In the genomic region with DNA sequence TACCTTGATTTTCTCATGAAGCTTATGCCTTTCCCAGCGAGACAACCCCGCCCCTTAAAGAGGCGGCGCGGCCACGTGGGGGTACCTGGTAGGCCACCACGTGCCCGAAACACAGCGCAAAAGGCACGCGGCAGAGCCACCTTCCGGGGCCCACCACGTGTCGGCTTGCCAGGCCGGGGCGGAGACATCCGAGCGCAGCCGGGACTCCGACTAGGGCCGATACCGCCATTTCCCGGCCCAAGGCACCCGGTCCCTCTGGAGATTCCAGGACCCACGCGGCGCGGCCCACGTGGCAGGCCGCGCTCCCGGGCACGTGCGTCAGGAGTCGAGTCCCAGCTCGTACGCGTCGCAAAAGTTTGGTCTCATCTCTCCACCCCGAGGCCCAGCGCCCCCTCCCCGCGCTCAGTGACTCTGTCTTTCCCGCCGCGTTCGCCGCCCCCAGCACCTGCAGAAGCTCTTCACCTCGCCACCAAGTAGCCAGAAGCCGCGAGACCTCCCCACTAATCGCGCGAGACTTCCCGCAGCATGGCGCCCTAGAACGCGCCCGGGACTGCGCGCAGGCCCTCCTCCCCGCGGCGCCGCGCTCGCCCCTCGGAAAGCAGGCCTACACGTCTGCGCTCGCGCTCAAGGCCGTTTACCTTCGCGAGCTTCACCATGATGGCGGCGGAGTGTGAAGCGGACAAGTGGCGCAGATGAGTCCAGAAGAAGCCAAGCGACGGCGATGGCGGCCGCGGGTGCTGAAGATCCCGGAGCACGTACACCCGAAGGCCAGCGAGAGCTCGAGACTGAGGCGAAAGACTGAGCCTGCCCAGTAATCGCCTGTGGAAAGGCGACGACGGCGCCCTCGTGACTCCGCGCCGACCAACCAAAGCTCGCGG, we compare ENCODE assay signal across 1 cellular context.
TF ChIP-seq lines count a peak whose summit lies in the region.

TSS of gene NCL (minus strand) at position 787 of the 878 bp plus-strand sequence. CDS start at position 656, 131 bp downstream.

TF ChIP-seq in WTC11, 78 proteins besides CTCF, POLR2A, EP300 and RAD21 (continued from another document and continues in another):
- TF ChIP-seq ZNF512 (CRISPR knock-in tag; IDR thresholded peaks at IDR 0.05; ENCODE audit: borderline replicate concordance) (no peak), FOXK1 (CRISPR knock-in tag; IDR thresholded peaks at IDR 0.05) (peak; percentile 84), ZNF263 (CRISPR knock-in tag; IDR thresholded peaks at IDR 0.05; ENCODE audit: low read depth) (no peak), ELF4 (CRISPR knock-in tag; IDR thresholded peaks at IDR 0.05; ENCODE audit: low read depth) (no peak), ESRRA (CRISPR knock-in tag; IDR thresholded peaks at IDR 0.05; ENCODE audit: borderline replicate concordance) (peak; percentile 51), ATF1 (CRISPR knock-in tag; IDR thresholded peaks at IDR 0.05) (0 out of 2 replicates have a peak, but pooled peaks have one; percentile 19), ZMAT4 (CRISPR knock-in tag; IDR thresholded peaks at IDR 0.05) (no peak), RELA (CRISPR knock-in tag; IDR thresholded peaks at IDR 0.05; ENCODE audit: borderline replicate concordance) (peak; percentile 55; the same call in 1 of the 2 replicates), TEAD4 (CRISPR knock-in tag; IDR thresholded peaks at IDR 0.05) (0 out of 2 replicates have a peak, but pooled peaks have one; percentile 50), NR1H2 (CRISPR knock-in tag; IDR thresholded peaks at IDR 0.05) (no peak), MYBL2 (CRISPR knock-in tag; IDR thresholded peaks at IDR 0.05) (0 out of 2 replicates have a peak, but pooled peaks have one; percentile 56), SP1 (CRISPR knock-in tag; conservative IDR thresholded peaks at IDR 0.05) (no peak; the same call in none of the 2 replicates), GABPB1 (CRISPR knock-in tag; IDR thresholded peaks at IDR 0.05) (peak; percentile 40), E2F1 (CRISPR knock-in tag; IDR thresholded peaks at IDR 0.05) (0 out of 2 replicates have a peak, but pooled peaks have one; percentile 25), AFF4 (CRISPR knock-in tag; IDR thresholded peaks at IDR 0.05; ENCODE audit: borderline replicate concordance) (no peak), ZNF121 (CRISPR knock-in tag; IDR thresholded peaks at IDR 0.05) (0 out of 2 replicates have a peak, but pooled peaks have one; percentile 5)
- TF ChIP-seq, protein P1, sequence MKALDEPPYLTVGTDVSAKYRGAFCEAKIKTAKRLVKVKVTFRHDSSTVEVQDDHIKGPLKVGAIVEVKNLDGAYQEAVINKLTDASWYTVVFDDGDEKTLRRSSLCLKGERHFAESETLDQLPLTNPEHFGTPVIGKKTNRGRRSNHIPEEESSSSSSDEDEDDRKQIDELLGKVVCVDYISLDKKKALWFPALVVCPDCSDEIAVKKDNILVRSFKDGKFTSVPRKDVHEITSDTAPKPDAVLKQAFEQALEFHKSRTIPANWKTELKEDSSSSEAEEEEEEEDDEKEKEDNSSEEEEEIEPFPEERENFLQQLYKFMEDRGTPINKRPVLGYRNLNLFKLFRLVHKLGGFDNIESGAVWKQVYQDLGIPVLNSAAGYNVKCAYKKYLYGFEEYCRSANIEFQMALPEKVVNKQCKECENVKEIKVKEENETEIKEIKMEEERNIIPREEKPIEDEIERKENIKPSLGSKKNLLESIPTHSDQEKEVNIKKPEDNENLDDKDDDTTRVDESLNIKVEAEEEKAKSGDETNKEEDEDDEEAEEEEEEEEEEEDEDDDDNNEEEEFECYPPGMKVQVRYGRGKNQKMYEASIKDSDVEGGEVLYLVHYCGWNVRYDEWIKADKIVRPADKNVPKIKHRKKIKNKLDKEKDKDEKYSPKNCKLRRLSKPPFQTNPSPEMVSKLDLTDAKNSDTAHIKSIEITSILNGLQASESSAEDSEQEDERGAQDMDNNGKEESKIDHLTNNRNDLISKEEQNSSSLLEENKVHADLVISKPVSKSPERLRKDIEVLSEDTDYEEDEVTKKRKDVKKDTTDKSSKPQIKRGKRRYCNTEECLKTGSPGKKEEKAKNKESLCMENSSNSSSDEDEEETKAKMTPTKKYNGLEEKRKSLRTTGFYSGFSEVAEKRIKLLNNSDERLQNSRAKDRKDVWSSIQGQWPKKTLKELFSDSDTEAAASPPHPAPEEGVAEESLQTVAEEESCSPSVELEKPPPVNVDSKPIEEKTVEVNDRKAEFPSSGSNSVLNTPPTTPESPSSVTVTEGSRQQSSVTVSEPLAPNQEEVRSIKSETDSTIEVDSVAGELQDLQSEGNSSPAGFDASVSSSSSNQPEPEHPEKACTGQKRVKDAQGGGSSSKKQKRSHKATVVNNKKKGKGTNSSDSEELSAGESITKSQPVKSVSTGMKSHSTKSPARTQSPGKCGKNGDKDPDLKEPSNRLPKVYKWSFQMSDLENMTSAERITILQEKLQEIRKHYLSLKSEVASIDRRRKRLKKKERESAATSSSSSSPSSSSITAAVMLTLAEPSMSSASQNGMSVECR (CRISPR knock-in tag; IDR thresholded peaks at IDR 0.05; ENCODE audit: borderline replicate concordance): peak; percentile 81
- TF ChIP-seq, protein P2, sequence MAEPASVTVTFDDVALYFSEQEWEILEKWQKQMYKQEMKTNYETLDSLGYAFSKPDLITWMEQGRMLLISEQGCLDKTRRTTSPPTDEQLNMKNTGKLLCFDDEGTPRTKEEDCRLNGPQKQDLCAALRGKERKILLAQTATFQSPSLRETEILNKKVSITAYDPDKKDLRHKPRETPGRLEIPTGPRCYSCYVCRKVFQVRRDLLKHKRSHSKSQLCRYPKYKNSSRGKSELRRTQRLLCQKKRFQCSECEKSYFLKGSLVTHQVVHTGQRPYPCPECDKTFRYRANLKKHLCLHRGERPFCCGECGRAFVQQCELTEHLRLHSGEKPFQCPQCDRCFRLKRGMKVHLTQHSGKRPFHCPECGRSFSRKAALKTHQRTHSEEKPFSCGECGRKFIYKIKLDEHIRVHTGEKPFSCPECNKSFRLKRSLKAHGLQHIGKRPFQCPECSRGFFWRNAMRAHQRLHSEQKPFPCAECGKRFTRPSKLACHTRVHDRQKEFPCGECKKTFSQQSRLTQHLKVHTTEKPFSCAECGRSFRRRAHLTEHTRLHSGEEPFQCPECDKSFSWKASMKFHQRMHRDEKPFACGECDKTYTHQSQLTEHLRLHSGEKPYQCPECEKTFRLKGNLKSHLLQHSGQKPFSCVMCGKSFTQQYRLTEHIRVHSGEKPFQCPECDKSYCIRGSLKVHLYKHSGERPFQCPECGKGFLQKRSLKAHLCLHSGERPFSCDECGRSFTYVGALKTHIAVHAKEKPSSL (CRISPR knock-in tag; conservative IDR thresholded peaks at IDR 0.05): no peak
- TF ChIP-seq, protein P3, sequence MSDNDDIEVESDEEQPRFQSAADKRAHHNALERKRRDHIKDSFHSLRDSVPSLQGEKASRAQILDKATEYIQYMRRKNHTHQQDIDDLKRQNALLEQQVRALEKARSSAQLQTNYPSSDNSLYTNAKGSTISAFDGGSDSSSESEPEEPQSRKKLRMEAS (CRISPR knock-in tag; IDR thresholded peaks at IDR 0.05): peak; percentile 97
- TF ChIP-seq, protein P4, sequence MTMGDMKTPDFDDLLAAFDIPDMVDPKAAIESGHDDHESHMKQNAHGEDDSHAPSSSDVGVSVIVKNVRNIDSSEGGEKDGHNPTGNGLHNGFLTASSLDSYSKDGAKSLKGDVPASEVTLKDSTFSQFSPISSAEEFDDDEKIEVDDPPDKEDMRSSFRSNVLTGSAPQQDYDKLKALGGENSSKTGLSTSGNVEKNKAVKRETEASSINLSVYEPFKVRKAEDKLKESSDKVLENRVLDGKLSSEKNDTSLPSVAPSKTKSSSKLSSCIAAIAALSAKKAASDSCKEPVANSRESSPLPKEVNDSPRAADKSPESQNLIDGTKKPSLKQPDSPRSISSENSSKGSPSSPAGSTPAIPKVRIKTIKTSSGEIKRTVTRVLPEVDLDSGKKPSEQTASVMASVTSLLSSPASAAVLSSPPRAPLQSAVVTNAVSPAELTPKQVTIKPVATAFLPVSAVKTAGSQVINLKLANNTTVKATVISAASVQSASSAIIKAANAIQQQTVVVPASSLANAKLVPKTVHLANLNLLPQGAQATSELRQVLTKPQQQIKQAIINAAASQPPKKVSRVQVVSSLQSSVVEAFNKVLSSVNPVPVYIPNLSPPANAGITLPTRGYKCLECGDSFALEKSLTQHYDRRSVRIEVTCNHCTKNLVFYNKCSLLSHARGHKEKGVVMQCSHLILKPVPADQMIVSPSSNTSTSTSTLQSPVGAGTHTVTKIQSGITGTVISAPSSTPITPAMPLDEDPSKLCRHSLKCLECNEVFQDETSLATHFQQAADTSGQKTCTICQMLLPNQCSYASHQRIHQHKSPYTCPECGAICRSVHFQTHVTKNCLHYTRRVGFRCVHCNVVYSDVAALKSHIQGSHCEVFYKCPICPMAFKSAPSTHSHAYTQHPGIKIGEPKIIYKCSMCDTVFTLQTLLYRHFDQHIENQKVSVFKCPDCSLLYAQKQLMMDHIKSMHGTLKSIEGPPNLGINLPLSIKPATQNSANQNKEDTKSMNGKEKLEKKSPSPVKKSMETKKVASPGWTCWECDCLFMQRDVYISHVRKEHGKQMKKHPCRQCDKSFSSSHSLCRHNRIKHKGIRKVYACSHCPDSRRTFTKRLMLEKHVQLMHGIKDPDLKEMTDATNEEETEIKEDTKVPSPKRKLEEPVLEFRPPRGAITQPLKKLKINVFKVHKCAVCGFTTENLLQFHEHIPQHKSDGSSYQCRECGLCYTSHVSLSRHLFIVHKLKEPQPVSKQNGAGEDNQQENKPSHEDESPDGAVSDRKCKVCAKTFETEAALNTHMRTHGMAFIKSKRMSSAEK (CRISPR knock-in tag; IDR thresholded peaks at IDR 0.05; ENCODE audit: borderline replicate concordance): peak; percentile 26; the same call in 1 of the 2 replicates
- TF ChIP-seq, protein P5, sequence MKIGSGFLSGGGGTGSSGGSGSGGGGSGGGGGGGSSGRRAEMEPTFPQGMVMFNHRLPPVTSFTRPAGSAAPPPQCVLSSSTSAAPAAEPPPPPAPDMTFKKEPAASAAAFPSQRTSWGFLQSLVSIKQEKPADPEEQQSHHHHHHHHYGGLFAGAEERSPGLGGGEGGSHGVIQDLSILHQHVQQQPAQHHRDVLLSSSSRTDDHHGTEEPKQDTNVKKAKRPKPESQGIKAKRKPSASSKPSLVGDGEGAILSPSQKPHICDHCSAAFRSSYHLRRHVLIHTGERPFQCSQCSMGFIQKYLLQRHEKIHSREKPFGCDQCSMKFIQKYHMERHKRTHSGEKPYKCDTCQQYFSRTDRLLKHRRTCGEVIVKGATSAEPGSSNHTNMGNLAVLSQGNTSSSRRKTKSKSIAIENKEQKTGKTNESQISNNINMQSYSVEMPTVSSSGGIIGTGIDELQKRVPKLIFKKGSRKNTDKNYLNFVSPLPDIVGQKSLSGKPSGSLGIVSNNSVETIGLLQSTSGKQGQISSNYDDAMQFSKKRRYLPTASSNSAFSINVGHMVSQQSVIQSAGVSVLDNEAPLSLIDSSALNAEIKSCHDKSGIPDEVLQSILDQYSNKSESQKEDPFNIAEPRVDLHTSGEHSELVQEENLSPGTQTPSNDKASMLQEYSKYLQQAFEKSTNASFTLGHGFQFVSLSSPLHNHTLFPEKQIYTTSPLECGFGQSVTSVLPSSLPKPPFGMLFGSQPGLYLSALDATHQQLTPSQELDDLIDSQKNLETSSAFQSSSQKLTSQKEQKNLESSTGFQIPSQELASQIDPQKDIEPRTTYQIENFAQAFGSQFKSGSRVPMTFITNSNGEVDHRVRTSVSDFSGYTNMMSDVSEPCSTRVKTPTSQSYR (CRISPR knock-in tag; IDR thresholded peaks at IDR 0.05): 0 out of 2 replicates have a peak, but pooled peaks have one; percentile 42
- TF ChIP-seq, protein P6, sequence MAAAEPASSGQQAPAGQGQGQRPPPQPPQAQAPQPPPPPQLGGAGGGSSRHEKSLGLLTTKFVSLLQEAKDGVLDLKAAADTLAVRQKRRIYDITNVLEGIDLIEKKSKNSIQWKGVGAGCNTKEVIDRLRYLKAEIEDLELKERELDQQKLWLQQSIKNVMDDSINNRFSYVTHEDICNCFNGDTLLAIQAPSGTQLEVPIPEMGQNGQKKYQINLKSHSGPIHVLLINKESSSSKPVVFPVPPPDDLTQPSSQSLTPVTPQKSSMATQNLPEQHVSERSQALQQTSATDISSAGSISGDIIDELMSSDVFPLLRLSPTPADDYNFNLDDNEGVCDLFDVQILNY (CRISPR knock-in tag; IDR thresholded peaks at IDR 0.05): peak; percentile 54
